Comparison of ENCODE assay signal across 8 cellular contexts in genomic region chr2:88986931-88987330, GRCh38.
DNase-seq lines count a peak whose midpoint lies in the region; TF ChIP-seq lines count a peak whose summit lies in the region.
"Not testable (repeated sequence)": the region's sequence is repeated elsewhere in the genome, so short reads cannot be mapped to it uniquely, and the experiment has no call there.

No MANE protein-coding gene starts in this region.

- H3K36me3 ChIP-seq in BE2C; Loucy (ENCODE audit: insufficient read depth, low read length); mammary epithelial cell (ENCODE audit: insufficient read depth, low read length): not testable (repeated sequence)

- peak overlapping the region; percentile 67; the same call in 1 of the 2 replicates for H2AFZ ChIP-seq in Loucy (ENCODE audit: low read length)
- H2AFZ ChIP-seq in mammary epithelial cell (ENCODE audit: low read depth, low read length), result not testable (repeated sequence)

- not testable (repeated sequence) for H3K27me3 ChIP-seq in BE2C; Loucy (ENCODE audit: insufficient read depth, low read length, poor library complexity, severe bottlenecking); mammary epithelial cell (ENCODE audit: insufficient read depth, low read length)

- not testable (repeated sequence) for H3K4me3 ChIP-seq in BE2C (ENCODE audit: low read depth, low read length); GM12875 (ENCODE audit: low read depth, low read length); Loucy (ENCODE audit: low read length, poor library complexity, severe bottlenecking); mammary epithelial cell (replicated peaks in 1 of 3; ENCODE audit: insufficient read depth in 1 of 3, low read depth in 2 of 3, low read length in 3 of 3)

- not testable (repeated sequence) for BruUV-seq in mammary epithelial cell (replicated peaks; lab: Mats Ljungman, UMichigan)

- 10% methylated on average over 3 of the region's 4 CpGs for WGBS in mammary epithelial cell (ENCODE audit: low coverage, missing lambda C conversion rate)

- DNase-seq in BE2C (peak; percentile 6), NCI-H526 treated with DMSO at 0.1 percent for 48 hours (lab: John Stamatoyannopoulos, UW) (peak; percentile 22), SW480 (ENCODE audit: low spot score) (peak; percentile 12), mammary epithelial cell (peak; percentile 15), kidney tubule cell (ENCODE audit: low spot score) (peak; percentile 29)
- peak; percentile 6 for DNase-seq in stimulated activated CD4-positive, alpha-beta T cell treated with anti-CD3 and anti-CD28 coated beads, Interleukin-15, amount 100 ng/mL, for 24 hours

- H4K20me1 ChIP-seq in Loucy (ENCODE audit: insufficient read depth, low read length, poor library complexity, severe bottlenecking); mammary epithelial cell (ENCODE audit: insufficient read depth, low read length): not testable (repeated sequence)

- not testable (repeated sequence) for H3K9ac ChIP-seq in Loucy (ENCODE audit: low read depth, low read length, poor library complexity, severe bottlenecking); mammary epithelial cell (ENCODE audit: insufficient read depth, low read length)

- TF ChIP-seq CTCF in BE2C (IDR thresholded peaks at IDR 0.05; ENCODE audit: low read depth, low read length), result not testable (repeated sequence)
- TF ChIP-seq CTCF in GM12875 (IDR thresholded peaks at IDR 0.05; ENCODE audit: borderline replicate concordance, insufficient read depth, low read depth, low read length) (0 out of 2 replicates have a peak, but pooled peaks have one; percentile 7), Loucy (conservative IDR thresholded peaks at IDR 0.05; ENCODE audit: low read length) (peak; percentile 48), mammary epithelial cell (conservative IDR thresholded peaks at IDR 0.05 in 1 of 2, IDR thresholded peaks at IDR 0.05 in 1 of 2; ENCODE audit: extremely low read depth in 1 of 2, insufficient read depth in 1 of 2, low read depth in 1 of 2, low read length in 2 of 2) (peak in 1 of 2 donors; percentile 23)

- not testable (repeated sequence) for H3K9me2 ChIP-seq in Loucy (replicated peaks; ENCODE audit: low read depth, low read length)

- CTCF ChIA-PET in mammary epithelial cell (lab: Charles Lee; ENCODE audit: low non-redundant PET), result not testable (repeated sequence)

- H3K4me2 ChIP-seq in Loucy (ENCODE audit: low read depth, low read length, poor library complexity, severe bottlenecking), result peak overlapping the region; percentile 16
- not testable (repeated sequence) for H3K4me2 ChIP-seq in mammary epithelial cell (ENCODE audit: insufficient read depth, low read depth, low read length)

- H3K4me1 ChIP-seq in BE2C; Loucy (ENCODE audit: insufficient read depth, low read length, poor library complexity, severe bottlenecking); mammary epithelial cell (ENCODE audit: insufficient read depth, low read length): not testable (repeated sequence)

- not testable (repeated sequence) for H3K79me2 ChIP-seq in Loucy (ENCODE audit: insufficient read depth, low read length); mammary epithelial cell (ENCODE audit: insufficient read depth, low read length)

- intact Hi-C loops in mammary epithelial cell (cut with micrococcal nuclease), result not testable (repeated sequence)

- in situ Hi-C loops in mammary epithelial cell (cut with MboI; ENCODE audit: low sequenced_read_pairs in 2 of 2), result not testable (repeated sequence)

- not testable (repeated sequence) for H3K27ac ChIP-seq in mammary epithelial cell (ENCODE audit: insufficient read depth, low read depth, low read length)

- not testable (repeated sequence) for H3F3A ChIP-seq in Loucy (ENCODE audit: low read depth)

- not testable (repeated sequence) for H3K9me3 ChIP-seq in BE2C; Loucy (ENCODE audit: insufficient read depth, low read depth, low read length); mammary epithelial cell (replicated peaks; ENCODE audit: insufficient read depth, low read length)

- dilution Hi-C loops in mammary epithelial cell (cut with HindIII; ENCODE audit: low sequenced_read_pairs), result not testable (repeated sequence)
